In the genomic region with DNA sequence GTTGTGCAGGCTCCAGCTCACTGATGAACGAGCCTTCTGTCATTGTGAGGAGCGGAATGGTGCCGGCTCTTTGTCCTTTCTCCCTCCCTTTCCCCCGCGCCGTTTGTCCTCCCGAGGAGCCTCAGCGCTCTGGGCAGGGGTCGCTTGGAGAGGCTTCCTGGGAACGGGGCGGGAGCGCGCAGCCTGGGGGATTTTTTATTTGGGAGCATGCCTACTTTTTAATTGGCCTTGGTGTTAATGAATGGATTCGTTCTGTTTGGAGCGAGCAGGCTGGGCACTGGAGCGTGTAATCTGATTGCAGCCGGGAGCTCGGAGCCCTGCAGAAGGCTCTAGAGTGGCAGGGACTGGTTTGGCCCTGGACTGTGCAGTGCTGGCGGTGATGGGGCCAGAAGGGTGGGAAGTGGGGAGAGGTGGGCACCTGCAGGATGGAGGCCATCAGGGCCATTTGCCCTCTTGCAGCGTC, we compare ENCODE assay signal across 22 cellular contexts.
A peak's percentile ranks its signal among the peaks of the same experiment; 100 is the strongest.
DNase-seq lines count a peak whose midpoint lies in the region; ATAC-seq and TF ChIP-seq lines count a peak whose summit lies in the region.
"Had no signal": no experiment of that assay in that cellular context is flagged by ENCODE, and none has a peak within 500 bp of the region (broad histone marks: within the 10 kb centered on the region; RNA-seq: fewer than 3 reads in every experiment).

No MANE protein-coding gene starts in this region.

- H2AFZ ChIP-seq in neural cell (ENCODE audit: low read depth, low read length) (no peak overlapping the region), trophoblast cell (ENCODE audit: insufficient read depth, low read length, poor library complexity) (no peak overlapping the region)
- H2AFZ ChIP-seq: parathyroid adenoma had no signal

- no peaks in the 10 kb centered on the region for H3K27me3 ChIP-seq in ectodermal cell (ENCODE audit: control insufficient read depth, insufficient read depth, low read length, poor library complexity, severe bottlenecking)
- no peaks in the 10 kb centered on the region for H3K27me3 ChIP-seq in neural cell (ENCODE audit: insufficient read depth, low read depth, low read length)
- no peaks in the 10 kb centered on the region for H3K27me3 ChIP-seq in trophoblast cell (ENCODE audit: insufficient read depth, low read length)
- H3K27me3 ChIP-seq in gastrocnemius medialis, result peaks cover 0 to 2% (median 0%) of the 10 kb centered on the region in 3 donors
- H3K27me3 ChIP-seq: adrenal gland; BLaER1 treated with 17β-estradiol and CSF1 and Interleukin-3, amounts not matched to agents 10 nM and 100 nM; tibial nerve had no signal

- H3K18ac ChIP-seq in trophoblast cell (ENCODE audit: low read length), result no peak overlapping the region

- no peak for TF ChIP-seq CTCF in neural cell (IDR thresholded peaks at IDR 0.05; ENCODE audit: poor library complexity, severe bottlenecking)
- TF ChIP-seq CTCF in gastrocnemius medialis (IDR thresholded peaks at IDR 0.05 in 4 of 5, conservative IDR thresholded peaks at IDR 0.05 in 1 of 5), result no peak
- TF ChIP-seq CTCF in Calu3 (IDR thresholded peaks at IDR 0.05; ENCODE audit: unreplicated experiment), result no peak

- no peaks in the 10 kb centered on the region for H4K20me1 ChIP-seq in neural cell (ENCODE audit: insufficient read depth)

- H3K27me3 Mint-ChIP-seq in Calu3 (ENCODE audit: unreplicated experiment), result peaks cover 19% of the 10 kb centered on the region

- H3K4me1 ChIP-seq in ectodermal cell (ENCODE audit: control insufficient read depth, insufficient read depth, low read length), result peaks cover 25% of the 10 kb centered on the region
- H3K4me1 ChIP-seq in trophoblast cell (ENCODE audit: control insufficient read depth in 1 of 2, insufficient read depth in 2 of 2, low read length in 2 of 2), result no peaks in the 10 kb centered on the region
- H3K4me1 ChIP-seq in gastrocnemius medialis, result no peaks in the 10 kb centered on the region
- H3K4me1 ChIP-seq: adrenal gland, left ventricle myocardium inferior, parathyroid adenoma, tibial nerve had no signal

- peaks cover 4% of the 10 kb centered on the region for H3K79me2 ChIP-seq in neural cell (replicated peaks; ENCODE audit: insufficient read depth, low read length)
- H3K79me2 ChIP-seq in trophoblast cell (ENCODE audit: control insufficient read depth, insufficient read depth, low read length, poor library complexity), result no peaks in the 10 kb centered on the region
- H3K79me2 ChIP-seq: parathyroid adenoma had no signal

- H4K12ac ChIP-seq in trophoblast cell (ENCODE audit: low read depth, low read length), result no peak overlapping the region

- H3K4me1 Mint-ChIP-seq in Calu3 (ENCODE audit: low read depth, unreplicated experiment), result no peaks in the 10 kb centered on the region

- no peak overlapping the region for H3K27ac Mint-ChIP-seq in Calu3 (ENCODE audit: unreplicated experiment)
- H3K27ac Mint-ChIP-seq: HFFc6 had no signal

- in situ Hi-C loops in gastrocnemius medialis (cut with MboI; ENCODE audit: low sequenced_read_pairs in 4 of 4), result no loop called here

- no peak overlapping the region for H2BK12ac ChIP-seq in trophoblast cell (ENCODE audit: low read length)

- no peak overlapping the region for H3K4me3 Mint-ChIP-seq in Calu3 (ENCODE audit: low read depth, unreplicated experiment)
- H3K4me3 Mint-ChIP-seq: HFFc6 had no signal

- no TSS peak for BruUV-seq in Calu3 (replicated peaks; lab: Mats Ljungman, UMichigan)

- H2AK5ac ChIP-seq in trophoblast cell (ENCODE audit: low read length), result no peak overlapping the region

- WGBS in ectodermal cell, 2 experiments, result 60 to 66% methylated on average over 20 of the region's 20 CpGs
- WGBS in trophoblast cell (ENCODE audit: extremely low coverage, insufficient coverage, insufficient read length), result no CpG with 5 or more reads among the region's 20 CpGs

- no peaks in the 10 kb centered on the region for H3K79me1 ChIP-seq in trophoblast cell (ENCODE audit: low read length)

- no peak overlapping the region for H3K14ac ChIP-seq in trophoblast cell (ENCODE audit: low read length)

- no peaks in the 10 kb centered on the region for H3K9me3 ChIP-seq in ectodermal cell (ENCODE audit: control insufficient read depth, low read length)
- no peaks in the 10 kb centered on the region for H3K9me3 ChIP-seq in neural cell (ENCODE audit: low read length)
- peaks cover 10% of the 10 kb centered on the region for H3K9me3 ChIP-seq in trophoblast cell (ENCODE audit: insufficient read depth, low read depth, low read length)
- H3K9me3 ChIP-seq in gastrocnemius medialis, result no peaks in the 10 kb centered on the region
- H3K9me3 ChIP-seq: adrenal gland, left ventricle myocardium inferior had no signal

- H3K27ac ChIP-seq in ectodermal cell (ENCODE audit: insufficient read depth, low read depth, low read length, poor library complexity, severe bottlenecking), result peak overlapping the region; percentile 48
- peak overlapping the region; percentile 20 for H3K27ac ChIP-seq in neural cell (ENCODE audit: low read length)
- H3K27ac ChIP-seq in trophoblast cell (ENCODE audit: low read depth, low read length), result no peak overlapping the region
- no peak overlapping the region for H3K27ac ChIP-seq in gastrocnemius medialis
- H3K27ac ChIP-seq: adrenal gland; BLaER1 treated with 17β-estradiol and CSF1 and Interleukin-3, amounts not matched to agents 10 nM and 100 nM; left ventricle myocardium inferior; parathyroid adenoma; tibial nerve had no signal

- no peaks in the 10 kb centered on the region for H3K9me2 ChIP-seq in neural cell (ENCODE audit: insufficient read depth, low read length)

- H3F3A ChIP-seq in neural cell (ENCODE audit: insufficient read depth, low read length, poor library complexity, severe bottlenecking), result no peaks in the 10 kb centered on the region

- ATAC-seq in gastrocnemius medialis, result no peak

- H2BK5ac ChIP-seq in trophoblast cell (ENCODE audit: low read depth, low read length, poor library complexity), result no peak overlapping the region

- DNase-seq in NCI-H82 (lab: John Stamatoyannopoulos, UW), result peak; percentile 14
- no peak for DNase-seq in NCI-H82 treated with DMSO at 0.1 percent for 48 hours (lab: John Stamatoyannopoulos, UW; ENCODE audit: unreplicated experiment)
- peak; percentile 74 for DNase-seq in superior temporal gyrus (ENCODE audit: extremely low spot score)
- DNase-seq in trophoblast cell, result no peak
- no peak for DNase-seq in gastrocnemius medialis
- no peak for DNase-seq in Calu3
- DNase-seq: activated CD4-positive, alpha-beta T cell treated with anti-CD3 and anti-CD28 coated beads for 4 hours; activated gamma-delta T cell; adrenal gland; foreskin fibroblast; HFFc6; Karpas-422; left ventricle myocardium inferior; NCI-H1092 treated with DMSO at 0.1 percent for 48 hours; RPMI8226; stimulated activated CD8-positive, alpha-beta memory T cell treated with anti-CD3 and anti-CD28 coated beads, Interleukin-4, amount 100 ng/mL, for 48 hours had no signal

- H3K9ac ChIP-seq in neural cell (ENCODE audit: low read length) (peak overlapping the region; percentile 42), trophoblast cell (ENCODE audit: low read length) (no peak overlapping the region)
- H3K9ac ChIP-seq: BLaER1 treated with 17β-estradiol and CSF1 and Interleukin-3, amounts not matched to agents 10 nM and 100 nM; parathyroid adenoma had no signal

- TF ChIP-seq RAD21 in neural cell (conservative IDR thresholded peaks at IDR 0.05), result no peak

- no peaks in the 10 kb centered on the region for H3K36me3 ChIP-seq in ectodermal cell (ENCODE audit: control insufficient read depth, insufficient read depth, low read length)
- H3K36me3 ChIP-seq in neural cell (ENCODE audit: insufficient read depth, low read length), result no peaks in the 10 kb centered on the region
- no peaks in the 10 kb centered on the region for H3K36me3 ChIP-seq in trophoblast cell (ENCODE audit: control insufficient read depth in 1 of 2, insufficient read depth in 2 of 2, low read length in 2 of 2)
- no peaks in the 10 kb centered on the region for H3K36me3 ChIP-seq in gastrocnemius medialis
- H3K36me3 ChIP-seq: adrenal gland; BLaER1 treated with 17β-estradiol and CSF1 and Interleukin-3, amounts not matched to agents 10 nM and 100 nM; left ventricle myocardium inferior; tibial nerve had no signal

- peak overlapping the region; percentile 44 for H3K4me2 ChIP-seq in neural cell (ENCODE audit: low read length)
- no peak overlapping the region for H3K4me2 ChIP-seq in trophoblast cell (ENCODE audit: low read length)
- H3K4me2 ChIP-seq: BLaER1 treated with 17β-estradiol and CSF1 and Interleukin-3, amounts not matched to agents 10 nM and 100 nM; smooth muscle cell had no signal

- no peak overlapping the region for H3K4ac ChIP-seq in trophoblast cell (ENCODE audit: low read depth, low read length)

- CTCF ChIA-PET in Calu3 (lab: Charles Lee), result no interaction called here

- H3K4me3 ChIP-seq in ectodermal cell (ENCODE audit: insufficient read depth, low read depth, low read length) (no peak overlapping the region), neural cell (ENCODE audit: low read length) (peak overlapping the region; percentile 45), trophoblast cell (ENCODE audit: low read depth, low read length) (no peak overlapping the region), gastrocnemius medialis (no peak overlapping the region)
- H3K4me3 ChIP-seq: adrenal gland; BLaER1 treated with 17β-estradiol and CSF1 and Interleukin-3, amounts not matched to agents 10 nM and 100 nM; left ventricle myocardium inferior; smooth muscle cell; tibial nerve had no signal

- H2BK120ac ChIP-seq in trophoblast cell (ENCODE audit: insufficient read depth, low read length, poor library complexity), result no peak overlapping the region

- H3K23ac ChIP-seq in trophoblast cell (ENCODE audit: low read length), result no peak overlapping the region

- H3K36me3 Mint-ChIP-seq in Calu3 (ENCODE audit: insufficient read depth, unreplicated experiment), result no peaks in the 10 kb centered on the region

- H4K91ac ChIP-seq in trophoblast cell (ENCODE audit: low read depth, low read length), result no peak overlapping the region

- TF ChIP-seq POLR2A in gastrocnemius medialis (IDR thresholded peaks at IDR 0.05), result no peak

- intact Hi-C loops in gastrocnemius medialis (cut with DNase I; ENCODE audit: low total_unique reads), result no loop called here
- intact Hi-C loops in Calu3 (cut with micrococcal nuclease; ENCODE audit: unreplicated experiment), result no loop called here

- no peak for TF ChIP-seq EP300 in neural cell (conservative IDR thresholded peaks at IDR 0.05; ENCODE audit: poor library complexity, severe bottlenecking)

- no peak overlapping the region for H4K8ac ChIP-seq in trophoblast cell (ENCODE audit: low read depth, low read length)

- peaks cover 12% of the 10 kb centered on the region for H3K9me3 Mint-ChIP-seq in Calu3 (ENCODE audit: low read depth, unreplicated experiment)

TF ChIP-seq in neural cell, 6 proteins besides CTCF, POLR2A, EP300 and RAD21 (continues in another document):
- TF ChIP-seq MXI1 (conservative IDR thresholded peaks at IDR 0.05; ENCODE audit: poor library complexity, severe bottlenecking) (no peak), TAF1 (IDR thresholded peaks at IDR 0.05; ENCODE audit: low read depth) (no peak), POLR2AphosphoS5 (IDR thresholded peaks at IDR 0.05) (no peak), EZH2 (IDR thresholded peaks at IDR 0.05; ENCODE audit: borderline replicate concordance, insufficient read depth, low read length, poor library complexity, severe bottlenecking) (no peak), SMC3 (conservative IDR thresholded peaks at IDR 0.05; ENCODE audit: poor library complexity) (no peak)

Comparison
In these comparisons a context has a peak if more than half of its experiments do, and no peak if none do; other contexts are left out.
1. DNase-seq: peak in NCI-H82 (single experiment) and superior temporal gyrus (single experiment); none in NCI-H82 treated with DMSO at 0.1 percent for 48 hours (single experiment), trophoblast cell (0 of 2), gastrocnemius medialis (0 of 2) and Calu3 (single experiment).
2. H3K27ac ChIP-seq: peak in ectodermal cell (single experiment) and neural cell (single experiment); none in trophoblast cell (single experiment) and gastrocnemius medialis (0 of 4).